29 cellular contexts compared by ENCODE assay signal in the genomic region with DNA sequence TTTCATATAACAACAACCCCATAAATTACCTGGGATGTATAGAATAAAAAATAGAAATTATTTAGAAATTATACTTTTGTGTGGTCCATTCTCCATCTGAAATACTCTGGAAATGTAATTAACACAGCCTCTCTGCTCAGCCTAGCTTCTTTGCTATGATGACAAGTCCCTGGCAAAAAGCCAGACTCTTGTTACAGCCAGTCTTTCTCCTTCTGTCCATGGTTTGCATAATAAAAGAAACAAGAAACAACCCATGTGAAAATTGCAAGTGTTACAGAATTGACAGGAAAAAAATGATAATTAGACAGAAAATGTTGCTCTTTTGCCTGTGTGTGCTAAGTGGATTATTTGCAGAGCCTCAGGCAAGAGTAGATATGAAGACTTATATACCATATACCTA.
DNase-seq lines count a peak whose midpoint lies in the region; FAIRE-seq and TF ChIP-seq lines count a peak whose summit lies in the region.
"Had no signal": no experiment of that assay in that cellular context is flagged by ENCODE, and none has a peak within 500 bp of the region (broad histone marks: within the 10 kb centered on the region; RNA-seq: fewer than 3 reads in every experiment).

No MANE protein-coding gene starts in this region.

- DNase-seq in MCF 10A (ENCODE audit: unreplicated experiment) (peak; percentile 34), breast epithelium (ENCODE audit: low spot score in 2 of 2) (no peak), NCI-H2227 treated with DMSO at 0.1 percent for 48 hours (lab: John Stamatoyannopoulos, UW) (peak; percentile 44), bronchial epithelial cell (ENCODE audit: low read depth) (peak; percentile 42), retinal pigment epithelial cell (ENCODE audit: low read depth) (peak; percentile 13), NCI-H524 treated with DMSO at 0.1 percent for 48 hours (lab: John Stamatoyannopoulos, UW) (no peak), retina (no peak)
- no peak for DNase-seq in activated CD4-positive, alpha-beta T cell treated with anti-CD3 and anti-CD28 coated beads for 48 hours
- DNase-seq: activated CD4-positive, alpha-beta memory T cell treated with anti-CD3 and anti-CD28 coated beads, Interleukin-2, amount 10 ng/mL, durations not matched to agents 7 days and 5 days; activated naive CD4-positive, alpha-beta T cell treated with Interleukin-2 at 50 U/mL for 16 hours; activated T-cell treated with anti-CD3 and anti-CD28 coated beads, Interleukin-2, amount 50 U/mL, for 1 hour; CD8-positive, alpha-beta T cell; cortex of kidney; KBM-7; mammary epithelial cell; naive B cell; NCI-H1048; NCI-H510A treated with DMSO at 0.1 percent for 48 hours; ovary; PC-3; sigmoid colon; stimulated activated naive CD4-positive, alpha-beta T cell treated with Interleukin-2 at 50 U/mL for 16 hours; tibial artery had no signal

- H3K9me3 ChIP-seq in breast epithelium, result no peaks in the 10 kb centered on the region
- H3K9me3 ChIP-seq: ovary, sigmoid colon, SJSA1, tibial artery had no signal

- no peaks in the 10 kb centered on the region for H3K36me3 Mint-ChIP-seq in MCF 10A (ENCODE audit: insufficient read depth, unreplicated experiment)
- H3K36me3 Mint-ChIP-seq: CD8-positive, alpha-beta T cell; naive B cell had no signal

- H3K27ac ChIP-seq in breast epithelium, result no peak overlapping the region
- H3K27ac ChIP-seq: ovary, sigmoid colon, SJSA1, tibial artery had no signal

- CTCF ChIA-PET in MCF 10A (lab: Yijun Ruan, JAX), result interaction anchor here (0.6 kb wide), 1 partner anchor 1008 kb away, joined by 3 read pairs; no protein-coding TSS in a partner anchor

- H3K4me3 Mint-ChIP-seq in MCF 10A (ENCODE audit: unreplicated experiment), result no peak overlapping the region
- H3K4me3 Mint-ChIP-seq: activated CD4-positive, alpha-beta memory T cell treated with anti-CD3 and anti-CD28 coated beads, Interleukin-2, amount 10 ng/mL, durations not matched to agents 7 days and 5 days; CD8-positive, alpha-beta T cell; GM23338; naive B cell; T-helper 2 cell treated with Interferon-gamma antibody and Interleukin-4, amounts not matched to agents 5 μg/mL and 100 μg/mL, for 36 hours had no signal

- no TSS peak for BruUV-seq in MCF 10A (replicated peaks; lab: Mats Ljungman, UMichigan)

- no peaks in the 10 kb centered on the region for H3K36me3 ChIP-seq in breast epithelium
- H3K36me3 ChIP-seq in bronchial epithelial cell (ENCODE audit: control insufficient read depth, insufficient read depth, low read length), result no peaks in the 10 kb centered on the region
- H3K36me3 ChIP-seq: ovary, sigmoid colon, SJSA1, tibial artery had no signal

- no peaks in the 10 kb centered on the region for H3K4me1 ChIP-seq in breast epithelium
- H3K4me1 ChIP-seq: sigmoid colon, SJSA1, tibial artery had no signal

- TF ChIP-seq CTCF in MCF 10A (IDR thresholded peaks at IDR 0.05; ENCODE audit: unreplicated experiment) (no peak), breast epithelium (IDR thresholded peaks at IDR 0.05) (no peak), bronchial epithelial cell (IDR thresholded peaks at IDR 0.05; ENCODE audit: insufficient read depth, low read length, severe bottlenecking) (no peak), retinal pigment epithelial cell (conservative IDR thresholded peaks at IDR 0.05; ENCODE audit: low read depth, low read length) (no peak)

- H3K27me3 Mint-ChIP-seq in MCF 10A (ENCODE audit: insufficient read depth, unreplicated experiment), result no peaks in the 10 kb centered on the region
- H3K27me3 Mint-ChIP-seq: activated CD4-positive, alpha-beta memory T cell treated with anti-CD3 and anti-CD28 coated beads, Interleukin-2, amount 10 ng/mL, durations not matched to agents 7 days and 5 days; naive B cell had no signal

- POLR2A ChIA-PET in MCF 10A (lab: Yijun Ruan, JAX), result no interaction called here

- no peaks in the 10 kb centered on the region for H3K9me3 Mint-ChIP-seq in MCF 10A (ENCODE audit: unreplicated experiment)
- H3K9me3 Mint-ChIP-seq: activated CD4-positive, alpha-beta memory T cell treated with anti-CD3 and anti-CD28 coated beads, Interleukin-2, amount 10 ng/mL, durations not matched to agents 7 days and 5 days; CD8-positive, alpha-beta T cell had no signal

- H3K27me3 ChIP-seq in breast epithelium (no peaks in the 10 kb centered on the region), bronchial epithelial cell (ENCODE audit: control insufficient read depth, insufficient read depth, low read length) (no peaks in the 10 kb centered on the region)
- H3K27me3 ChIP-seq: ovary, sigmoid colon, SJSA1, tibial artery had no signal

- H3K4me1 Mint-ChIP-seq in MCF 10A (ENCODE audit: insufficient read depth, unreplicated experiment), result no peaks in the 10 kb centered on the region
- H3K4me1 Mint-ChIP-seq: activated CD4-positive, alpha-beta memory T cell treated with anti-CD3 and anti-CD28 coated beads, Interleukin-2, amount 10 ng/mL, durations not matched to agents 7 days and 5 days; GM23338; naive B cell had no signal

- H3K4me3 ChIP-seq in breast epithelium (no peak overlapping the region), bronchial epithelial cell (ENCODE audit: low read depth, low read length) (no peak overlapping the region), retinal pigment epithelial cell (ENCODE audit: low read length) (no peak overlapping the region)
- H3K4me3 ChIP-seq: GM23338, ovary, sigmoid colon, SJSA1, tibial artery had no signal

- no peak for FAIRE-seq in bronchial epithelial cell (lab: Jason Lieb, UNC)
- FAIRE-seq: astrocyte, GM18507, keratinocyte had no signal

- H3K27ac Mint-ChIP-seq in MCF 10A (ENCODE audit: low read depth, unreplicated experiment), result no peak overlapping the region
- H3K27ac Mint-ChIP-seq: activated CD4-positive, alpha-beta memory T cell treated with anti-CD3 and anti-CD28 coated beads, Interleukin-2, amount 10 ng/mL, durations not matched to agents 7 days and 5 days; CD8-positive, alpha-beta T cell; GM23338; naive B cell; T-helper 2 cell treated with Interferon-gamma antibody and Interleukin-4, amounts not matched to agents 5 μg/mL and 100 μg/mL, for 36 hours had no signal

- TF ChIP-seq POLR2A in breast epithelium (IDR thresholded peaks at IDR 0.05), result no peak

- intact Hi-C loops in MCF 10A (cut with micrococcal nuclease) (no loop called here), breast epithelium (cut with DNase I; ENCODE audit: low total_unique reads) (no loop called here)

Comparison
In these comparisons a context has a peak if more than half of its experiments do, and no peak if none do; other contexts are left out.
1. DNase-seq: peak in MCF 10A (single experiment), NCI-H2227 treated with DMSO at 0.1 percent for 48 hours (single experiment), bronchial epithelial cell (single experiment) and retinal pigment epithelial cell (single experiment); none in breast epithelium (0 of 2), activated CD4-positive, alpha-beta T cell treated with anti-CD3 and anti-CD28 coated beads for 48 hours (single experiment), NCI-H524 treated with DMSO at 0.1 percent for 48 hours (single experiment) and retina (single experiment).